8 cellular contexts compared by ENCODE assay signal in the genomic region with DNA sequence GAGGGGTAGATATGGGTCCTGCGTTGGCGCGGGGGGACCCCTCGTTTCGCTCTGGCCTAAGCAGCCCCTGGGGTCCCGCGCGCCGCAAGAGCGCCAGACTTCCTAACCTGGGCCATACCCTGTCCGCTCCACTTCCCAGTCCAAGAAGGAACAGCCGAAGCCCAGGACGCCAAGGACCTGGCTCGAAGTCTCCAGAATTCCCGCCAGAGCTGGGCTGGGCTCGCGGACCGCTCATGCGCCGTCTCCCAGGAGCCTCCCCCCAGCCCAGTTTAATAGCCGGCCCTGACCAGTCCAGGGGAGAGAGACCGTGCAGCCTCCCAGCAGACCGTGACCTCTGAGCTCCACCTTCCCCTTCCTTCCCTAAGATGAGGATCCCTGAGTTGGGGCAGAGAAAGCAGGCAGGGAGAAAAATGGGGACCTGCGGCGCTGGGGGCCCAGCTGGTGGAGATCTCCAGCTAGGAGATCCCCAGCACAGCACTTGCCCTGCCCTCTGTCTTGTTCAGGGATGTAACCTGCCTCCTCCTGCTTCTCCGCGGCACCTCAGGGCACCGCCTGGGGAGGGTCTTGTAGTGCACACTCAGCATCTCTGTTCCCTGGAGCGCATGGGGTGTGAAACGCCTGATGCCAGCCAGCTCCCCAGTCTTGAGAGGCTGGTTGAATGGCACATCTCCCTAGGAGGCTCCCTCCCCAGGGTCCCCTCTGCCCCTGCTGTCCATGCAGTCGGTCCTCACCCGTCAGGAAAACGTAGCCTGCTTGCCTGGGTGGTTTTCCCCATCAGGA. TPM values are rescaled to one million over a fixed set of nuclear protein-coding genes. Genes with fewer than 3 reads are reported as not detected.
DNase-seq lines count a peak whose midpoint lies in the region; ATAC-seq, FAIRE-seq and TF ChIP-seq lines count a peak whose summit lies in the region.

No MANE protein-coding gene starts in this region.

- H3K79me2 ChIP-seq in DOHH2 (ENCODE audit: control insufficient read depth, low read length) (peaks cover 57% of the 10 kb centered on the region), OCI-LY1 (ENCODE audit: insufficient read depth, low read length) (peaks cover 18% of the 10 kb centered on the region; the same call in 1 of the 2 replicates), H1 (ENCODE audit: control insufficient read depth in 1 of 2, insufficient read depth in 2 of 2, low read length in 2 of 2) (peaks cover 0 to 20% of the 10 kb centered on the region in 2 experiments; a peak in 3 of 4 replicates)

- no peak overlapping the region for H2AFZ ChIP-seq in OCI-LY1 (ENCODE audit: low read length)
- no peak overlapping the region for H2AFZ ChIP-seq in H1 (ENCODE audit: low read length)

- peaks cover 27% of the 10 kb centered on the region for H3K36me3 ChIP-seq in DOHH2 (ENCODE audit: control insufficient read depth, low read length)
- no peaks in the 10 kb centered on the region; the same call in 1 of the 2 replicates for H3K36me3 ChIP-seq in OCI-LY1 (ENCODE audit: insufficient read depth, low read length)
- no peaks in the 10 kb centered on the region; a peak in 1 of 8 replicates for H3K36me3 ChIP-seq in H1 (ENCODE audit: control insufficient read depth in 2 of 4, insufficient read depth in 4 of 4, low read length in 3 of 4)
- H3K36me3 ChIP-seq in mucosa of descending colon (ENCODE audit: low read depth): no peaks in the 10 kb centered on the region

- no peaks in the 10 kb centered on the region for H3K9me2 ChIP-seq in DOHH2 (replicated peaks; ENCODE audit: control insufficient read depth, low read length)
- H3K9me2 ChIP-seq in OCI-LY1 (ENCODE audit: low read depth, low read length): no peaks in the 10 kb centered on the region

- ATAC-seq in mucosa of descending colon (peak; percentile 17), GM18519 (IDR thresholded peaks at IDR 0.05; ENCODE audit: low FRiP score, unreplicated experiment) (no peak), HG02623 (IDR thresholded peaks at IDR 0.05; ENCODE audit: unreplicated experiment) (no peak)

- H3K4me2 ChIP-seq in DOHH2 (ENCODE audit: low read length) (peak overlapping the region; percentile 99), OCI-LY1 (ENCODE audit: low read length) (peak overlapping the region; percentile 74), H1 (ENCODE audit: insufficient read depth in 1 of 2, low read depth in 2 of 2, low read length in 2 of 2) (peak overlapping the region; percentile 55 to 81)

- peaks cover 14% of the 10 kb centered on the region for H3K23me2 ChIP-seq in H1 (ENCODE audit: low read depth, low read length)

- H3K27me3 ChIP-seq in DOHH2 (ENCODE audit: control insufficient read depth, low read length) (no peaks in the 10 kb centered on the region), OCI-LY1 (ENCODE audit: insufficient read depth, low read length) (no peaks in the 10 kb centered on the region), H1 (replicated peaks in 1 of 4; ENCODE audit: control insufficient read depth in 3 of 4, extremely low read depth in 1 of 4, insufficient read depth in 3 of 4, low read length in 3 of 4) (peaks cover 41 to 60% (median 55%) of the 10 kb centered on the region in 4 experiments)

- H3K4ac ChIP-seq in H1 (replicated peaks; ENCODE audit: insufficient read length, low read depth, low read length): no peak overlapping the region

- no peak for TF ChIP-seq CTCF in DOHH2 (IDR thresholded peaks at IDR 0.05; ENCODE audit: low read depth, low read length, poor library complexity, severe bottlenecking)
- TF ChIP-seq CTCF in OCI-LY1 (IDR thresholded peaks at IDR 0.05; ENCODE audit: low read length): no peak
- TF ChIP-seq CTCF in H1 (IDR thresholded peaks at IDR 0.05; ENCODE audit: control extremely low read depth in 1 of 3, insufficient read depth in 1 of 3, low read depth in 1 of 3, low read length in 3 of 3): no peak
- no peak for TF ChIP-seq CTCF in mucosa of descending colon (IDR thresholded peaks at IDR 0.05)

- DNase-seq in H1 (ENCODE audit: low read depth in 1 of 2, low spot score in 2 of 2) (no peak), mucosa of descending colon (peak; percentile 50 to 73 (median 61)), NCI-H1092 (lab: John Stamatoyannopoulos, UW) (no peak), cortex of kidney (lab: John Stamatoyannopoulos, UW) (no peak)

- H3K56ac ChIP-seq in H1 (replicated peaks; ENCODE audit: insufficient read length, low read depth, low read length): no peak overlapping the region

- no peaks in the 10 kb centered on the region for H3K9me3 ChIP-seq in DOHH2 (ENCODE audit: control insufficient read depth, insufficient read depth, low read length)
- no peaks in the 10 kb centered on the region for H3K9me3 ChIP-seq in OCI-LY1 (ENCODE audit: low read length)
- H3K9me3 ChIP-seq in H1 (ENCODE audit: insufficient read depth in 2 of 2, low read depth in 1 of 2, low read length in 1 of 2): no peaks in the 10 kb centered on the region
- H3K9me3 ChIP-seq in mucosa of descending colon: no peaks in the 10 kb centered on the region

- H2BK120ac ChIP-seq in H1 (replicated peaks; ENCODE audit: low read depth, low read length): no peak overlapping the region

- TF ChIP-seq POLR2A in H1 (IDR thresholded peaks at IDR 0.05; ENCODE audit: control extremely low read depth in 1 of 2, low read depth in 2 of 2, low read length in 2 of 2): no peak

- FAIRE-seq in H1 (lab: Jason Lieb, UNC): no peak

- H3K9ac ChIP-seq in OCI-LY1 (ENCODE audit: low read length): peak overlapping the region; percentile 88
- peak overlapping the region in 1 of 4 experiments; percentile 20; a peak in 2 of 7 replicates for H3K9ac ChIP-seq in H1 (replicated peaks in 1 of 4; ENCODE audit: extremely low read depth in 1 of 4, low read depth in 3 of 4, low read length in 3 of 4)

- CTCF ChIA-PET in H1 (lab: Charles Lee; ENCODE audit: partially characterized antibody): interaction anchor here (0.6 to 3.8 kb wide), 7 partner anchors 19 to 716 kb away, joined by 3 to 18 read pairs (median 6); no protein-coding TSS in a partner anchor

- peaks cover 18% of the 10 kb centered on the region for H3F3A ChIP-seq in DOHH2 (ENCODE audit: control insufficient read depth, insufficient read depth)
- H3F3A ChIP-seq in OCI-LY1 (ENCODE audit: insufficient read depth, low read length): no peaks in the 10 kb centered on the region

- intact Hi-C loops in mucosa of descending colon (cut with DNase I, micrococcal nuclease): no loop called here

- H4K91ac ChIP-seq in H1 (replicated peaks; ENCODE audit: insufficient read length, low read length): no peak overlapping the region

- no peak overlapping the region for H2BK5ac ChIP-seq in H1 (ENCODE audit: low read depth, low read length)

- no peak overlapping the region for H2BK20ac ChIP-seq in H1 (ENCODE audit: low read length)

- H3K4me1 ChIP-seq in DOHH2 (ENCODE audit: control insufficient read depth, low read length) (peaks cover 55% of the 10 kb centered on the region), OCI-LY1 (ENCODE audit: insufficient read depth, low read length, severe bottlenecking) (peaks cover 38% of the 10 kb centered on the region), H1 (replicated peaks in 1 of 4; ENCODE audit: control insufficient read depth in 3 of 4, insufficient read depth in 4 of 4, low read length in 3 of 4) (peaks cover 0 to 14% (median 7%) of the 10 kb centered on the region in 4 experiments; a peak in 5 of 7 replicates), mucosa of descending colon (ENCODE audit: low read depth) (peaks cover 31% of the 10 kb centered on the region)

- no peak for TF ChIP-seq RAD21 in H1 (IDR thresholded peaks at IDR 0.05 in 1 of 2, conservative IDR thresholded peaks at IDR 0.05 in 1 of 2; ENCODE audit: low read depth in 2 of 2, low read length in 2 of 2)

- H3K4me3 ChIP-seq in DOHH2 (ENCODE audit: low read length): peak overlapping the region; percentile 98
- H3K4me3 ChIP-seq in OCI-LY1 (ENCODE audit: low read depth, low read length, poor library complexity, severe bottlenecking): peak overlapping the region; percentile 76
- H3K4me3 ChIP-seq in H1 (ENCODE audit: extremely low read depth in 1 of 4, insufficient read depth in 2 of 4, low read depth in 3 of 4, low read length in 4 of 4): peak overlapping the region; percentile 62 to 79 (median 72)
- peak overlapping the region; percentile 86 for H3K4me3 ChIP-seq in mucosa of descending colon

- peaks cover 13% of the 10 kb centered on the region for H3K79me1 ChIP-seq in H1 (ENCODE audit: low read depth, low read length)

- H4K20me1 ChIP-seq in DOHH2 (ENCODE audit: control insufficient read depth, insufficient read depth, low read depth, low read length) (peaks cover 9% of the 10 kb centered on the region; the same call in 1 of the 2 replicates), OCI-LY1 (ENCODE audit: insufficient read depth, low read length) (no peaks in the 10 kb centered on the region), H1 (replicated peaks in 1 of 2; ENCODE audit: control insufficient read depth in 1 of 2, insufficient read depth in 2 of 2, low read length in 2 of 2) (peaks cover 19 to 28% of the 10 kb centered on the region in 2 experiments)

- no peak overlapping the region for H2AK5ac ChIP-seq in H1 (ENCODE audit: low read depth, low read length)

- H2BK15ac ChIP-seq in H1 (ENCODE audit: low read length): no peak overlapping the region

- H4K5ac ChIP-seq in H1 (ENCODE audit: insufficient read length, low read depth, low read length): no peak overlapping the region

- TF ChIP-seq EP300 in H1 (IDR thresholded peaks at IDR 0.05; ENCODE audit: borderline replicate concordance in 1 of 2, low read depth in 2 of 2, low read length in 2 of 2): no peak

- H3K27ac ChIP-seq in DOHH2 (ENCODE audit: low read depth, low read length): peak overlapping the region; percentile 58
- no peak overlapping the region for H3K27ac ChIP-seq in OCI-LY1 (ENCODE audit: low read depth, low read length, poor library complexity, severe bottlenecking)
- H3K27ac ChIP-seq in H1 (ENCODE audit: low read depth, low read length): no peak overlapping the region

- no peak overlapping the region for H3K23ac ChIP-seq in H1 (ENCODE audit: insufficient read length)

- POLR2A ChIA-PET in H1 (lab: Charles Lee; ENCODE audit: partially characterized antibody): interaction anchor here (0.6 to 1.7 kb wide), 5 partner anchors 10 to 375 kb away, joined by 3 to 5 read pairs (median 4); a partner anchor contains a TSS

- peak overlapping the region; percentile 19; the same call in 1 of the 2 replicates for H4K8ac ChIP-seq in H1 (ENCODE audit: extremely low read depth, insufficient read depth, low read length)

- H2BK12ac ChIP-seq in H1 (ENCODE audit: low read depth, low read length): no peak overlapping the region

- H3K18ac ChIP-seq in H1 (ENCODE audit: extremely low read depth, low read length): no peak overlapping the region

- no peak overlapping the region for H3K14ac ChIP-seq in H1 (ENCODE audit: insufficient read length)

- 32% methylated on average over 32 of the region's 33 CpGs; no CpG with 5 or more reads in 1 of the 2 experiments for WGBS in H1 (ENCODE audit: extremely low coverage in 1 of 2, insufficient coverage in 1 of 2, insufficient read length in 1 of 2, insufficient replicate concordance in 2 of 2, low coverage in 1 of 2, low lambda C conversion rate in 2 of 2, missing lambda C conversion rate in 1 of 2), 2 experiments

RNA-seq across cellular contexts. Expression of a gene that starts 1.2 kb away (rescaled TPM):
- total RNA-seq in H1 (2021; fragmentation: NEBNext Ultra II Directional; extraction: Animal tissue kit (Norgen Biotek cat#: 25700)): 50.1 and 53.1 TPM in 2 replicates
- polyA plus RNA-seq in H1 (2011; rRNA removed): 19.8 and 30.6 TPM in 2 replicates
- polyA plus RNA-seq in H1 (2011; cell fraction: cytosol; rRNA removed): 22.0 TPM
- 59.2 TPM for polyA plus RNA-seq in H1 (2011; cell fraction: nucleus; rRNA removed)
- polyA plus RNA-seq in H1 (2012, experiment 1 of 2): 30.2 to 39.2 TPM (median 33.8 TPM) in 4 replicates
- 21.8 TPM for polyA plus RNA-seq in H1 (2012, experiment 2 of 2)
- polyA plus RNA-seq in H1 (2013, experiment 1 of 2): 21.7 TPM
- 21.1 TPM for polyA plus RNA-seq in H1 (2013, experiment 2 of 2)
- polyA minus RNA-seq in H1 (2011; rRNA and poly(A)+ RNA removed): 39.5 and 52.7 TPM in 2 replicates
- polyA minus RNA-seq in H1 (2011; cell fraction: cytosol; rRNA and poly(A)+ RNA removed): 40.8 TPM
- polyA minus RNA-seq in H1 (2011; cell fraction: nucleus; rRNA and poly(A)+ RNA removed): 37.0 TPM
- 100 to 1,000 TPM in 2 of 3 donors, 10 to 100 TPM in 1; 85.5 to 160 (median 133) TPM for total RNA-seq in mucosa of descending colon

RNA-seq across cellular contexts. Expression of a gene that starts 14.1 kb away (rescaled TPM):
- 129 TPM in 2 replicates for total RNA-seq in H1 (2021; fragmentation: NEBNext Ultra II Directional; extraction: Animal tissue kit (Norgen Biotek cat#: 25700))
- 26.7 and 40.3 TPM in 2 replicates for polyA plus RNA-seq in H1 (2011; rRNA removed)
- polyA plus RNA-seq in H1 (2011; cell fraction: cytosol; rRNA removed): 36.6 TPM
- 84.1 TPM for polyA plus RNA-seq in H1 (2011; cell fraction: nucleus; rRNA removed)
- polyA plus RNA-seq in H1 (2012, experiment 1 of 2): 66.4 to 82.6 TPM (median 77.2 TPM) in 4 replicates
- 11.1 TPM for polyA plus RNA-seq in H1 (2012, experiment 2 of 2)
- polyA plus RNA-seq in H1 (2013, experiment 1 of 2): 41.1 TPM
- polyA plus RNA-seq in H1 (2013, experiment 2 of 2): 39.6 TPM
- 79.1 and 96.2 TPM in 2 replicates for polyA minus RNA-seq in H1 (2011; rRNA and poly(A)+ RNA removed)
- polyA minus RNA-seq in H1 (2011; cell fraction: cytosol; rRNA and poly(A)+ RNA removed): 53.7 TPM
- 117 TPM for polyA minus RNA-seq in H1 (2011; cell fraction: nucleus; rRNA and poly(A)+ RNA removed)
- 100 to 1,000 TPM in 1 of 3 donors, 10 to 100 TPM in 2; 82.8 to 114 (median 83.3) TPM for total RNA-seq in mucosa of descending colon

Comparison
In these comparisons a context has a peak if more than half of its experiments do, and no peak if none do; other contexts are left out.
1. DNase-seq: peak in mucosa of descending colon (3 of 3); none in H1 (0 of 2), NCI-H1092 (single experiment) and cortex of kidney (single experiment).
2. Peak in every context shown above with its lines, with median percentiles within 50 percentile points of each other: H3K4me2 ChIP-seq and H3K4me3 ChIP-seq.